Comparison of ENCODE assay signal across 8 cellular contexts in genomic region chr20:44966030-44966961, GRCh38.
DNase-seq lines count a peak whose midpoint lies in the region; ATAC-seq and TF ChIP-seq lines count a peak whose summit lies in the region.

STK4 (plus strand) TSS chr20:44966512; CDS start chr20:44966569, 57 bp downstream.

- DNase-seq in AG09319 (ENCODE audit: extremely low read depth, low read depth) = peak; percentile 69
- peak; percentile 93 for DNase-seq in NCI-H345 treated with DMSO at 0.1 percent for 48 hours (lab: John Stamatoyannopoulos, UW; ENCODE audit: unreplicated experiment)
- peak; percentile 94 for DNase-seq in activated CD4-positive, CD25-positive, alpha-beta regulatory T cell treated with anti-CD3 and anti-CD28 coated beads, Interleukin-2, amount 50 U/mL, for 16 hours (ENCODE audit: low read depth, low spot score)
- peak; percentile 89 to 94 for DNase-seq in central memory CD8-positive, alpha-beta T cell (ENCODE audit: low spot score in 2 of 2)
- peak; percentile 97 for DNase-seq in islet precursor cell
- peak; percentile 94 for DNase-seq in stimulated activated CD4-positive, alpha-beta T cell treated with anti-CD3 and anti-CD28 coated beads, Interleukin-15, amount 100 ng/mL, for 1 hour (ENCODE audit: low read depth in 1 of 2, low spot score in 1 of 2)

- peak; percentile 50 for TF ChIP-seq CTCF in AG09319 (IDR thresholded peaks at IDR 0.05; ENCODE audit: low read depth, low read length)

- no peaks in the 10 kb centered on the region for H3K27me3 Mint-ChIP-seq in central memory CD8-positive, alpha-beta T cell

- ATAC-seq in GM19023 (IDR thresholded peaks at IDR 0.05; ENCODE audit: unreplicated experiment) (peak; percentile 78), HG03280 (IDR thresholded peaks at IDR 0.05; ENCODE audit: unreplicated experiment) (peak; percentile 81)
- peak; percentile 74 for ATAC-seq in central memory CD8-positive, alpha-beta T cell (replicated peaks; ENCODE audit: extremely low read depth, poor library complexity, severe bottlenecking)

- H3K4me3 Mint-ChIP-seq in central memory CD8-positive, alpha-beta T cell = peak within 1 kb of the TSS; percentile 100

- H3K27ac Mint-ChIP-seq in central memory CD8-positive, alpha-beta T cell (ENCODE audit: low read depth) = peak within 1 kb of the TSS; percentile 98

- H3K9me3 Mint-ChIP-seq in central memory CD8-positive, alpha-beta T cell = no peaks in the 10 kb centered on the region

- H3K36me3 Mint-ChIP-seq in central memory CD8-positive, alpha-beta T cell (ENCODE audit: insufficient read depth) = peaks cover 29% of the 10 kb centered on the region

- H3K4me1 Mint-ChIP-seq in central memory CD8-positive, alpha-beta T cell = peaks cover 63% of the 10 kb centered on the region

Comparison
In these comparisons a context has a peak if more than half of its experiments do, and no peak if none do; other contexts are left out.
1. Peak in every context shown above with its lines: DNase-seq and ATAC-seq.